Comparison of ENCODE assay signal across 8 cellular contexts in the genomic region with DNA sequence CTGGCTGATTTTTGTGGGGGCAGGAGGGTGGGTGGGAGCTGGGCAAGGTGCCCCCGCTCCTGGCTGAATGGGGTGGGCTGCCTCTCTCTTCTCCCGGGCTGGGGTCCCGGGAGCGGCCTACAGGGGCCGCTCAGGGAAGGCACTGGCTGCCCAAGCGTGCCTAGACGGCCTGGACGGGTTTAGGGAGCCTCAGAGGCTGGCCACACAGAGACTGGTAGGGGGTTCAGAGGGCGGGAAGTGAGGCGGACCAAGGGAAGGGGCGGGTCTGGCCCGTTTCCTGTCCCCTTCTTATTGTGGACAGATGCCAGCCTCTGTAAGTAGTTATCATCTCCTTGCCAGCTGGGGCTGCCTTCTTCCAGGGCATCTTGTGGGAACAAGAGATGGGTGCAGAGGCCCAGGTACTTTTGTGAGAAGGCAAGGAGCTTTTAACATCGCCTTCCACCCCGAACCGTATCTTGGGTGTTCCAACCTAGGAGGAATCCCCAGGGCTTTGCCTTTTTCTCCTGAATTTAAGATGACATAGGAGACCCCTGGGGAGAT. TPM values are rescaled to one million over a fixed set of nuclear protein-coding genes. Genes with fewer than 3 reads are reported as not detected.
DNase-seq lines count a peak whose midpoint lies in the region; ATAC-seq and TF ChIP-seq lines count a peak whose summit lies in the region.

No MANE protein-coding gene starts in this region.

- intact Hi-C loops in activated CD4-positive, alpha-beta memory T cell treated with anti-CD3 and anti-CD28 coated beads for 36 hours (cut with micrococcal nuclease): no loop called here
- intact Hi-C loops in heart left ventricle (cut with DNase I) (loop anchor here in 2 of 10 donors (1.0 to 2.0 kb wide), 2 partner anchors 29 to 30 kb away; partner anchors contain the start of gene NCOA5 (in 2 of the 2)), psoas muscle (cut with DNase I) (no loop called here)

- peaks cover 6% of the 10 kb centered on the region for H3K27me3 Mint-ChIP-seq in activated CD4-positive, alpha-beta memory T cell treated with anti-CD3 and anti-CD28 coated beads for 36 hours

- POLR2A ChIA-PET in activated CD4-positive, alpha-beta memory T cell treated with anti-CD3 and anti-CD28 coated beads for 36 hours (lab: Charles Lee): no interaction called here

- peaks cover 0 to 21% (median 11%) of the 10 kb centered on the region in 9 donors for H3K36me3 ChIP-seq in heart left ventricle
- peaks cover 0 to 20% of the 10 kb centered on the region in 2 donors for H3K36me3 ChIP-seq in psoas muscle (ENCODE audit: insufficient read depth in 1 of 2, low read depth in 1 of 2)
- no peaks in the 10 kb centered on the region for H3K36me3 ChIP-seq in MG63

- H3K4me3 Mint-ChIP-seq in activated CD4-positive, alpha-beta memory T cell treated with anti-CD3 and anti-CD28 coated beads for 36 hours: peak overlapping the region; percentile 93

- 15 to 26% (median 23%) methylated on average over 14 to 15 of the region's 15 CpGs for WGBS in heart left ventricle, 4 donors
- 24 to 32% (median 26%) methylated on average over 9 to 15 of the region's 15 CpGs for WGBS in psoas muscle, 3 donors

- H3K9me3 ChIP-seq in heart left ventricle (no peaks in the 10 kb centered on the region), psoas muscle (no peaks in the 10 kb centered on the region), MG63 (no peaks in the 10 kb centered on the region)

- H3K36me3 Mint-ChIP-seq in activated CD4-positive, alpha-beta memory T cell treated with anti-CD3 and anti-CD28 coated beads for 36 hours: no peaks in the 10 kb centered on the region

- no peak for TF ChIP-seq POLR2A in heart left ventricle (IDR thresholded peaks at IDR 0.05)

- CTCF ChIA-PET in activated CD4-positive, alpha-beta memory T cell treated with anti-CD3 and anti-CD28 coated beads for 36 hours (lab: Charles Lee): interaction anchor here (0.8 to 1.4 kb wide), 3 partner anchors 10 to 104 kb away, joined by 4 to 5 read pairs (median 4); no protein-coding TSS in a partner anchor

- peaks cover 9% of the 10 kb centered on the region for H3K4me1 Mint-ChIP-seq in activated CD4-positive, alpha-beta memory T cell treated with anti-CD3 and anti-CD28 coated beads for 36 hours (ENCODE audit: low read depth)

- peak overlapping the region; percentile 73 to 95 (median 83) for H3K27ac ChIP-seq in heart left ventricle
- peak overlapping the region; percentile 78 for H3K27ac ChIP-seq in psoas muscle

- H3K4me3 ChIP-seq in heart left ventricle: peak overlapping the region; percentile 45 to 75 (median 61)
- peak overlapping the region; percentile 67 for H3K4me3 ChIP-seq in psoas muscle
- H3K4me3 ChIP-seq in MG63: no peak overlapping the region

- DNase-seq in activated CD4-positive, alpha-beta memory T cell treated with anti-CD3 and anti-CD28 coated beads for 36 hours: peak; percentile 24
- DNase-seq in heart left ventricle (peak in 4 of 5 donors; percentile 41 to 63 (median 46)), psoas muscle (peak; percentile 35 to 62), NCI-H1092 (lab: John Stamatoyannopoulos, UW) (no peak), MG63 (no peak), NCI-H146 (lab: John Stamatoyannopoulos, UW) (no peak)

- no peaks in the 10 kb centered on the region for H3K9me3 Mint-ChIP-seq in activated CD4-positive, alpha-beta memory T cell treated with anti-CD3 and anti-CD28 coated beads for 36 hours

- peak; percentile 57 for ATAC-seq in GM18907 (IDR thresholded peaks at IDR 0.05; ENCODE audit: unreplicated experiment)
- peak; percentile 36 for ATAC-seq in HG02870 (IDR thresholded peaks at IDR 0.05; ENCODE audit: unreplicated experiment)
- peak; percentile 57 to 76 (median 65) for ATAC-seq in heart left ventricle
- ATAC-seq in psoas muscle: peak; percentile 37 to 71 (median 54)

- peaks cover 0 to 57% (median 30%) of the 10 kb centered on the region in 12 donors for H3K4me1 ChIP-seq in heart left ventricle
- H3K4me1 ChIP-seq in psoas muscle: peaks cover 11% of the 10 kb centered on the region

- no peak overlapping the region for H3K27ac Mint-ChIP-seq in activated CD4-positive, alpha-beta memory T cell treated with anti-CD3 and anti-CD28 coated beads for 36 hours

- H3K27me3 ChIP-seq in heart left ventricle (no peaks in the 10 kb centered on the region), psoas muscle (ENCODE audit: insufficient read depth in 3 of 3, low read length in 2 of 3) (no peaks in the 10 kb centered on the region), MG63 (peaks cover 9% of the 10 kb centered on the region; the same call in 1 of the 2 replicates)

- TF ChIP-seq CTCF in heart left ventricle (IDR thresholded peaks at IDR 0.05) (no peak), psoas muscle (IDR thresholded peaks at IDR 0.05) (no peak)

RNA-seq across cellular contexts. Expression of gene CD40, which starts 0.4 kb away (rescaled TPM):
- 1 to 10 TPM; 3.2 to 4.0 TPM for total RNA-seq in activated CD4-positive, alpha-beta memory T cell treated with anti-CD3 and anti-CD28 coated beads for 36 hours
- 10 to 100 TPM in 2 of 9 donors, 1 to 10 TPM in 7; 3.5 to 38.3 (median 5.7) TPM for total RNA-seq in heart left ventricle
- 1 to 10 TPM; 4.7 to 5.5 TPM for polyA plus RNA-seq in heart left ventricle
- total RNA-seq in psoas muscle: 1 to 10 TPM; 5.0 to 8.4 (median 7.6) TPM
- 10 to 100 TPM in 2 of 3 donors, 1 to 10 TPM in 1; 5.0 to 13.8 (median 10.9) TPM for polyA plus RNA-seq in psoas muscle
- total RNA-seq in MG63 (2014; rRNA removed; shearing (Covaris generic); ENCODE audit: low replicate concordance): not detected in 2 replicates

RNA-seq across cellular contexts. Expression of gene NCOA5, which starts 28.8 kb away (rescaled TPM):
- 10 to 100 TPM; 13.1 to 13.7 TPM for total RNA-seq in activated CD4-positive, alpha-beta memory T cell treated with anti-CD3 and anti-CD28 coated beads for 36 hours
- total RNA-seq in heart left ventricle: 10 to 100 TPM in 7 of 9 donors, 1 to 10 TPM in 2; 9.5 to 17.4 (median 12.5) TPM
- polyA plus RNA-seq in heart left ventricle: 10 to 100 TPM in 1 of 2 donors, 1 to 10 TPM in 1; 5.7 to 11.9 TPM
- 10 to 100 TPM; 11.2 to 17.3 (median 12.4) TPM for total RNA-seq in psoas muscle
- polyA plus RNA-seq in psoas muscle: 10 to 100 TPM in 1 of 3 donors, 1 to 10 TPM in 2; 8.8 to 17.2 (median 9.6) TPM
- total RNA-seq in MG63 (2014; rRNA removed; shearing (Covaris generic); ENCODE audit: low replicate concordance): 9.2 and 24.9 TPM in 2 replicates

Comparison
In these comparisons a context has a peak if more than half of its experiments do, and no peak if none do; other contexts are left out.
1. DNase-seq: peak in activated CD4-positive, alpha-beta memory T cell treated with anti-CD3 and anti-CD28 coated beads for 36 hours (single experiment), heart left ventricle (4 of 5) and psoas muscle (2 of 2); none in NCI-H1092 (single experiment), MG63 (single experiment) and NCI-H146 (single experiment).
2. Peak in every context shown above with its lines, with median percentiles within 50 percentile points of each other: ATAC-seq.